Comparison of ENCODE assay signal across 1 cellular context in the genomic region with DNA sequence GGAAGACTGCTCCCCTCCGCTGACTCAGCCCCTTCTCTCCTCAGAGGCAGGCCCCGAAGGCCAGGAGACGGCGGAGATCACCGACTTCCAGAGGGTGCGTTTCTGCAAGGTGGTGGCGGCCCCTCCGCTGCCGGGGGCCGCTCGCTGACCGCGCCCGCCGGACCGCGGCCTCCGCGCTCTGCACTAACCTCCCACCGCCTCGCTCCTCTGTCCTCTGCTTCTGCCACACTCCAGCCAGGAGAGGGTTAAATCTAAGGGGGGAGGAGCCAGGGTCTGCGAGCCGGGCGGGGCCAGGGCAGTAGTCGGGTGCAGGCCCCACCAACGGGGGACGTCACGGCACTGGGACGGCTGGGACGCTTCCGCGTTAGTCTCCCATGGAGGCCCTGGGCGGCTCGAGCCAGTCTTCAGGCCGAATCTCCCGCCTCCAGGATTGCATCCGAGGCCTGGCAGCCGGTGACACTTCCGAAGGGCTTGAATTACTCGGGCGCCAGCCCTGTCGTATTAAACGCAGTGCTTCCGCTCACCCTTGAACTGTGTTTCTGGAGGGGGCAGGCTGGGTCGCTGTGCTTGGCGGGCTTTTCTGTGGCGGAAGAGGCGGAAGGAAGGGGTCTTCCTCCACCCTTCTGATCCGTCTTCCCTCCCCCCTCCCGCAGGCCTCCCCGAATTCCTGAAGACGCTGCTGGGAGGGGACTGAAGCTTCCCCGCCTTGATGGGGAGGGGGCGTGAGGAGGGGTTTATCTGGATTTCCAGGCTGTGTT.
TF ChIP-seq lines count a peak whose summit lies in the region.

No MANE protein-coding gene starts in this region.

TF ChIP-seq in K562, 482 proteins besides CTCF, POLR2A, EP300 and RAD21 (continued from another document):
- TF ChIP-seq, protein P1, sequence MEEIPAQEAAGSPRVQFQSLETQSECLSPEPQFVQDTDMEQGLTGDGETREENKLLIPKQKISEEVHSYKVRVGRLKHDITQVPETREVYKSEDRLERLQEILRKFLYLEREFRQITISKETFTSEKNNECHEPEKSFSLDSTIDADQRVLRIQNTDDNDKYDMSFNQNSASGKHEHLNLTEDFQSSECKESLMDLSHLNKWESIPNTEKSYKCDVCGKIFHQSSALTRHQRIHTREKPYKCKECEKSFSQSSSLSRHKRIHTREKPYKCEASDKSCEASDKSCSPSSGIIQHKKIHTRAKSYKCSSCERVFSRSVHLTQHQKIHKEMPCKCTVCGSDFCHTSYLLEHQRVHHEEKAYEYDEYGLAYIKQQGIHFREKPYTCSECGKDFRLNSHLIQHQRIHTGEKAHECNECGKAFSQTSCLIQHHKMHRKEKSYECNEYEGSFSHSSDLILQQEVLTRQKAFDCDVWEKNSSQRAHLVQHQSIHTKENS (CRISPR knock-in tag; IDR thresholded peaks at IDR 0.05): no peak
- TF ChIP-seq PHF21A (IDR thresholded peaks at IDR 0.05; ENCODE audit: borderline replicate concordance, low read depth) (no peak; the same call in 1 of the 2 replicates), ELF2 (CRISPR knock-in tag; IDR thresholded peaks at IDR 0.05) (peak; percentile 82), POLR2G (IDR thresholded peaks at IDR 0.05; ENCODE audit: low read depth, low read length) (peak; percentile 94), FIP1L1 (IDR thresholded peaks at IDR 0.05; ENCODE audit: low read depth, low read length, poor library complexity, severe bottlenecking) (peak; percentile 91), CREBBP (IDR thresholded peaks at IDR 0.05; ENCODE audit: low read depth, low read length) (no peak), ZNF436 (CRISPR knock-in tag; IDR thresholded peaks at IDR 0.05) (no peak)
